ENCODE assay signal across 8 cellular contexts in genomic region chr4:72677886-72678285, GRCh38.
"Had no signal": no experiment of that assay in that cellular context is flagged by ENCODE, and none has a peak within 500 bp of the region (broad histone marks: within the 10 kb centered on the region; RNA-seq: fewer than 3 reads in every experiment).

No MANE protein-coding gene starts in this region.

- H3K4me3 ChIP-seq: GM12878 had no signal

- FAIRE-seq: G401.6, GM12878, GM12891, GM12892, GM18507, GM19239 had no signal

- DNase-seq: GDM1, GF-D8 had no signal
